In the genomic region with DNA sequence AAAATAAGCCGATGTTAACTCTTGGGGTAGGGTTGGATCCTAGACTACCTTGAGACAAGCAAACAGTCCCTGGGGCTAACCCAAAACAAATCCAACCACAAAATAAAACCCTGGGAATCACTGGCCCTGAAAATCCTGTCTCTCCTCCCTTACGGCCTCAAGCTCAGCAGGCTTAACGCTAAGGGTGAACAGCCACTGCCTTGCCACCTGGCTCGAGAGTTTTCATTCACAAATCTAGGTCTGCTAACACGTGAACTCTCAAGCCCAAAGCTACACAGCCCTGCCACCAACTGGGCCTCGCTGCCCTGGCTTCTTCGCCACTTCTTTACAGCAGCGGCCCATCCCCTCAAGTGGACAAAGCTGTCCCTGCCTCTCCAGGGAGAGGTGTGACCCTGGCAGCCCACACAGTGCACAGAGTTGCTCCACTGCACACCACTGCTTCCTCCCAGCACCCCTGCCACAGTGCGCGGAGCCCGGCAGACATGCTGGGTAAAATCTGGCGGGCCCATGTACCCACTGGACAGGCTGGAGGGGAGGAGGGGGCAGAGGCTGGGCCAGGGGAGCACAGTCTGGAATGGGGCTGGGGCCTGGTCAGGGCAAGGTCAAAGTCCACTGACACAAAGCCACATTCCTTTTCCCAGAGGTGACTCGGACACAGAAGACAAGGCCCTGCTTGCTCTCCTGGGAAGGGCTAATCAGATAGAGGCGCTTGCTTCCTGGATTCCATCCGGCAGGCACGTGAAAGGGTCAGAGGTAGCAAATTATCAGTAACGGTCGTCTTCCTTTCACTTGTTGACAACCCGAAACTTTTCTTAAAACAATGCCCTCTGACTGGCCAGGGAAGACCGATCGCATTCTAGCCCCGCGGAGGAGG, we compare ENCODE assay signal across 1 cellular context.
TF ChIP-seq lines count a peak whose summit lies in the region.

No MANE protein-coding gene starts in this region.

TF ChIP-seq in IMR-90, 13 proteins besides CTCF, POLR2A, EP300 and RAD21:
- no peak for TF ChIP-seq CHD1 (IDR thresholded peaks at IDR 0.05; ENCODE audit: low read depth, low read length)
- TF ChIP-seq BHLHE40 (IDR thresholded peaks at IDR 0.05; ENCODE audit: low read depth, low read length) = peak; percentile 83
